Comparison of ENCODE assay signal across 9 cellular contexts in genomic region chr10:112377116-112377515, GRCh38. TPM values are rescaled to one million over a fixed set of nuclear protein-coding genes. Genes with fewer than 3 reads are reported as not detected.
DNase-seq lines count a peak whose midpoint lies in the region; ATAC-seq, FAIRE-seq and TF ChIP-seq lines count a peak whose summit lies in the region.
"Not testable (repeated sequence)": the region's sequence is repeated elsewhere in the genome, so short reads cannot be mapped to it uniquely, and the experiment has no call there.
"Had no signal": no experiment of that assay in that cellular context is flagged by ENCODE, and none has a peak within 500 bp of the region (broad histone marks: within the 10 kb centered on the region; RNA-seq: fewer than 3 reads in every experiment).

No MANE protein-coding gene starts in this region.

- WGBS in GM12878 (ENCODE audit: insufficient coverage, insufficient replicate concordance, low lambda C conversion rate, missing lambda C conversion rate): 67% methylated on average over 9 of the region's 9 CpGs

- peak overlapping the region; percentile 51 to 98 for H3K4me3 Mint-ChIP-seq in CD14-positive monocyte
- H3K4me3 Mint-ChIP-seq in activated T-cell treated with anti-CD3 and anti-CD28 coated beads, Interleukin-2, amount 50 U/mL, for 24 hours: peak overlapping the region; percentile 99
- peak overlapping the region; percentile 64 to 100 (median 88) for H3K4me3 Mint-ChIP-seq in naive thymus-derived CD8-positive, alpha-beta T cell

- RAD21 ChIA-PET in GM12878 (lab: Charles Lee; ENCODE audit: unreplicated experiment): interaction anchor here (2.0 to 3.1 kb wide), 2 partner anchors 12 to 95 kb away, joined by 5 to 14 read pairs; no protein-coding TSS in a partner anchor

- in situ Hi-C loops in GM12878 (cut with MboI): not testable (repeated sequence)

- not testable (repeated sequence) for H3K9me2 ChIP-seq in SU-DHL-6 (replicated peaks; ENCODE audit: insufficient read depth, low read length)

- POLR2A ChIA-PET in GM12878 (lab: Charles Lee): interaction anchor here (2.4 kb wide), 1 partner anchor 10 kb away, joined by 17 read pairs; no protein-coding TSS in a partner anchor
- POLR2A ChIA-PET in naive thymus-derived CD8-positive, alpha-beta T cell (lab: Charles Lee): interaction anchor here (1.0 to 3.7 kb wide), 3 partner anchors 10 to 69 kb away, joined by 4 to 37 read pairs (median 20); partner anchors contain the start of genes VTI1A and ZDHHC6

- CTCF ChIA-PET in GM12878 (lab: Yijun Ruan, JAX): interaction anchor here (0.6 to 4.5 kb wide), 3 partner anchors 9 to 162 kb away, joined by 3 to 36 read pairs (median 24); no protein-coding TSS in a partner anchor

- not testable (repeated sequence) for H3K27me3 ChIP-seq in HL-60 (ENCODE audit: insufficient read depth, poor library complexity, severe bottlenecking); SU-DHL-6 (ENCODE audit: low read length); GM12878 (replicated peaks in 1 of 2; ENCODE audit: control insufficient read depth in 2 of 2, insufficient read depth in 2 of 2, low read length in 1 of 2); thoracic aorta (replicated peaks; ENCODE audit: insufficient read depth)

- H3K9me3 ChIP-seq in SU-DHL-6 (ENCODE audit: insufficient read depth, low read length); GM12878 (replicated peaks; ENCODE audit: control insufficient read depth, insufficient read depth, low read length); thoracic aorta: not testable (repeated sequence)

- H3K36me3 ChIP-seq in SU-DHL-6 (ENCODE audit: low read length); GM12878 (ENCODE audit: control insufficient read depth in 2 of 2, insufficient read depth in 2 of 2, low read length in 1 of 2); thoracic aorta: not testable (repeated sequence)

- peaks cover 45% of the 10 kb centered on the region for H3K4me1 Mint-ChIP-seq in CD14-positive monocyte
- peaks cover 79% of the 10 kb centered on the region for H3K4me1 Mint-ChIP-seq in activated T-cell treated with anti-CD3 and anti-CD28 coated beads, Interleukin-2, amount 50 U/mL, for 24 hours (ENCODE audit: low read depth)
- peaks cover 32 to 85% (median 83%) of the 10 kb centered on the region in 4 donors for H3K4me1 Mint-ChIP-seq in naive thymus-derived CD8-positive, alpha-beta T cell

- peak overlapping the region; percentile 86 for H3K9ac ChIP-seq in SU-DHL-6 (ENCODE audit: low read length)
- H3K9ac ChIP-seq in GM12878 (ENCODE audit: control insufficient read depth, insufficient read depth, low read length): peak overlapping the region; percentile 98

- not testable (repeated sequence) for TF ChIP-seq CTCF in CD14-positive monocyte (IDR thresholded peaks at IDR 0.05); HL-60 (IDR thresholded peaks at IDR 0.05; ENCODE audit: insufficient read depth, low read length); SU-DHL-6 (IDR thresholded peaks at IDR 0.05; ENCODE audit: insufficient read depth, low read length, poor library complexity, severe bottlenecking); GM12878 (IDR thresholded peaks at IDR 0.05 in 2 of 3, conservative IDR thresholded peaks at IDR 0.05 in 1 of 3; ENCODE audit: control insufficient read depth in 2 of 3, extremely low read depth in 1 of 3, insufficient read depth in 1 of 3, low read depth in 3 of 3, low read length in 3 of 3); thoracic aorta (IDR thresholded peaks at IDR 0.05)

- not testable (repeated sequence) for TF ChIP-seq RAD21 in GM12878 (IDR thresholded peaks at IDR 0.05; ENCODE audit: insufficient read depth, low read depth, low read length)

- H3K9me3 Mint-ChIP-seq in CD14-positive monocyte; activated T-cell treated with anti-CD3 and anti-CD28 coated beads, Interleukin-2, amount 50 U/mL, for 24 hours; naive thymus-derived CD8-positive, alpha-beta T cell: not testable (repeated sequence)

- not testable (repeated sequence) for DNase-seq in CD14-positive monocyte (ENCODE audit: low spot score); HL-60 (ENCODE audit: low read depth in 1 of 2, low spot score in 1 of 2); activated T-cell treated with anti-CD3 and anti-CD28 coated beads, Interleukin-2, amount 50 U/mL, for 24 hours; GM12878 (ENCODE audit: low read depth, low spot score); naive thymus-derived CD8-positive, alpha-beta T cell; thoracic aorta (ENCODE audit: low spot score)
- DNase-seq in left lobe of liver (ENCODE audit: low spot score): peak; percentile 29

- peaks cover 24 to 31% of the 10 kb centered on the region in 2 donors for H3K36me3 Mint-ChIP-seq in CD14-positive monocyte
- peaks cover 47% of the 10 kb centered on the region for H3K36me3 Mint-ChIP-seq in activated T-cell treated with anti-CD3 and anti-CD28 coated beads, Interleukin-2, amount 50 U/mL, for 24 hours (ENCODE audit: low read depth)
- H3K36me3 Mint-ChIP-seq in naive thymus-derived CD8-positive, alpha-beta T cell: peaks cover 0 to 30% (median 20%) of the 10 kb centered on the region in 3 donors

- TF ChIP-seq EP300 in GM12878 (IDR thresholded peaks at IDR 0.05; ENCODE audit: borderline replicate concordance in 1 of 2, control insufficient read depth in 1 of 2, low read depth in 2 of 2, low read length in 2 of 2): not testable (repeated sequence)

- not testable (repeated sequence) for H3F3A ChIP-seq in SU-DHL-6 (ENCODE audit: insufficient read depth)

- not testable (repeated sequence) for H3K4me1 ChIP-seq in GM12878 (ENCODE audit: control insufficient read depth, insufficient read depth, low read length); thoracic aorta (ENCODE audit: control insufficient read depth in 1 of 2, low read depth in 2 of 2)

- not testable (repeated sequence) for H4K20me1 ChIP-seq in SU-DHL-6 (ENCODE audit: low read depth, low read length); GM12878 (ENCODE audit: control insufficient read depth, insufficient read depth)

- not testable (repeated sequence) for H3K27ac ChIP-seq in HL-60 (replicated peaks); thoracic aorta
- 0 out of 2 replicates have a peak overlapping the region, but pooled peaks have one; percentile 40 for H3K27ac ChIP-seq in SU-DHL-6 (ENCODE audit: low read depth, low read length)
- peak overlapping the region; percentile 95 for H3K27ac ChIP-seq in GM12878 (ENCODE audit: control insufficient read depth, insufficient read depth)

- peak overlapping the region in 6 of 7 donors; percentile 70 to 100 (median 84) for H3K27ac Mint-ChIP-seq in CD14-positive monocyte
- peak overlapping the region; percentile 77 for H3K27ac Mint-ChIP-seq in activated T-cell treated with anti-CD3 and anti-CD28 coated beads, Interleukin-2, amount 50 U/mL, for 24 hours
- H3K27ac Mint-ChIP-seq in naive thymus-derived CD8-positive, alpha-beta T cell: peak overlapping the region in 9 of 10 donors; percentile 14 to 100 (median 62)

- H3K27me3 Mint-ChIP-seq in CD14-positive monocyte (ENCODE audit: low read depth in 3 of 3); activated T-cell treated with anti-CD3 and anti-CD28 coated beads, Interleukin-2, amount 50 U/mL, for 24 hours; naive thymus-derived CD8-positive, alpha-beta T cell: not testable (repeated sequence)

- peaks cover 25% of the 10 kb centered on the region for H3K79me2 ChIP-seq in SU-DHL-6 (ENCODE audit: insufficient read depth, low read length)
- H3K79me2 ChIP-seq in GM12878 (ENCODE audit: control insufficient read depth, insufficient read depth, low read length): peaks cover 45% of the 10 kb centered on the region

- not testable (repeated sequence) for TF ChIP-seq POLR2A in GM12878 (IDR thresholded peaks at IDR 0.05; ENCODE audit: low read depth, low read length)

- H2AFZ ChIP-seq in SU-DHL-6 (ENCODE audit: low read depth, low read length, severe bottlenecking); GM12878 (ENCODE audit: control insufficient read depth, low read depth, low read length): not testable (repeated sequence)

- not testable (repeated sequence) for ATAC-seq in GM12878; left lobe of liver; naive thymus-derived CD8-positive, alpha-beta T cell; thoracic aorta (ENCODE audit: insufficient number of reproducible peaks, low FRiP score, low read depth)

- SMC1A ChIA-PET in GM12878 (lab: Charles Lee; ENCODE audit: uncharacterized antibody, unreplicated experiment): interaction anchor here (0.8 to 2.3 kb wide), 4 partner anchors 11 to 65 kb away, joined by 3 to 24 read pairs (median 4); no protein-coding TSS in a partner anchor

- peak overlapping the region; percentile 61; the same call in 1 of the 2 replicates for H3K4me3 ChIP-seq in HL-60 (replicated peaks; ENCODE audit: insufficient read depth, low read length)
- peak overlapping the region; percentile 76 for H3K4me3 ChIP-seq in SU-DHL-6 (ENCODE audit: insufficient read depth, low read length, poor library complexity, severe bottlenecking)
- H3K4me3 ChIP-seq in GM12878: peak overlapping the region; percentile 99
- peak overlapping the region; percentile 69 for H3K4me3 ChIP-seq in thoracic aorta

- not testable (repeated sequence) for FAIRE-seq in GM12878 (lab: Jason Lieb, UNC)

- H3K4me2 ChIP-seq in SU-DHL-6 (ENCODE audit: low read depth, low read length, poor library complexity, severe bottlenecking) (peak overlapping the region; percentile 93), GM12878 (ENCODE audit: control insufficient read depth, insufficient read depth) (peak overlapping the region; percentile 93)

- BruUV-seq in GM12878 (replicated peaks; lab: Mats Ljungman, UMichigan): not testable (repeated sequence)

- intact Hi-C loops in CD14-positive monocyte (cut with micrococcal nuclease): not testable (repeated sequence)
- intact Hi-C loops in GM12878 (cut with micrococcal nuclease; ENCODE audit: unreplicated experiment): loop anchor here (5.0 kb wide), 1 partner anchor 70 kb away; the partner anchor contains the start of genes VTI1A and ZDHHC6

RNA-seq across cellular contexts. Expression of gene ACSL5, which starts 3.2 kb away (rescaled TPM):
- polyA plus RNA-seq in CD14-positive monocyte (10 to 100 TPM; 37.5 to 44.4 TPM), GM12878 (2011; rRNA removed) (56.3 and 61.4 TPM in 2 replicates), GM12878 (2014; fragmentation: Illumina TruSeq; extraction: Trizol) (57.0 and 68.7 TPM in 2 replicates), GM12878 (2014; fragmentation: Nextera tagmentation; extraction: Ambion mirVana) (10 to 100 TPM; 22.3 to 23.4 TPM), GM12878 (2014; rRNA removed) (46.1 and 48.7 TPM in 2 replicates), GM12878 (2016; fragmentation: Nextera tagmentation; extraction: Ambion mirVana) (10 to 100 TPM; 54.5 to 56.0 TPM)
- total RNA-seq in GM12878 (2013; cell fraction: nucleolus; rRNA removed): 45.3 and 48.7 TPM in 2 replicates
- total RNA-seq in GM12878 (2014; rRNA removed) (46.5 and 47.2 TPM in 2 replicates), GM12878 (2014; rRNA removed; fragmentation: Illumina TruSeq; extraction: Trizol) (45.2 and 46.2 TPM in 2 replicates), GM12878 (2021) (40.3 and 40.4 TPM in 2 replicates), left lobe of liver (61.7 TPM), thoracic aorta (10 to 100 TPM; 13.9 to 16.7 TPM)
- 23.1 TPM for polyA plus RNA-seq in GM12878 (2011; ENCODE audit: low read depth)
- polyA plus RNA-seq in GM12878 (2011; cell fraction: cytosol; rRNA removed): 39.3 and 39.8 TPM in 2 replicates
- polyA plus RNA-seq in GM12878 (2011; cell fraction: nucleus; rRNA removed): 72.0 and 78.8 TPM in 2 replicates
- 28.0 and 30.7 TPM in 2 replicates for polyA plus RNA-seq in GM12878 (2012)
- 53.2 and 55.0 TPM in 2 replicates for polyA minus RNA-seq in GM12878 (2011; rRNA and poly(A)+ RNA removed)
- polyA minus RNA-seq in GM12878 (2011; cell fraction: cytosol; rRNA and poly(A)+ RNA removed): 15.1 and 18.3 TPM in 2 replicates
- 16.9 and 17.5 TPM in 2 replicates for polyA minus RNA-seq in GM12878 (2011; cell fraction: nucleus; rRNA and poly(A)+ RNA removed)
- 10 to 100 TPM; 31.7 to 35.8 TPM for total RNA-seq in naive thymus-derived CD8-positive, alpha-beta T cell
- polyA plus RNA-seq in naive thymus-derived CD8-positive, alpha-beta T cell: 10 to 100 TPM; 52.1 to 69.5 (median 54.3) TPM
- polyA plus RNA-seq: neural cell had no signal
